8 cellular contexts compared by ENCODE assay signal in genomic region chr9:35945341-35946018, GRCh38. TPM values are rescaled to one million over a fixed set of nuclear protein-coding genes. Genes with fewer than 3 reads are reported as not detected.
DNase-seq lines count a peak whose midpoint lies in the region; ATAC-seq and TF ChIP-seq lines count a peak whose summit lies in the region.

No MANE protein-coding gene starts in this region.

- intact Hi-C loops in ovary (cut with DNase I): loop anchor here (5.0 to 10.0 kb wide), 4 partner anchors 38 to 153 kb away; partner anchors contain the start of genes NPR2 (in 2 of the 4), HRCT1 (in 1 of the 4) and SPAAR (in 1 of the 4)

- H3K4me1 ChIP-seq in ovary (ENCODE audit: insufficient read depth) (peaks cover 3% of the 10 kb centered on the region), tibial nerve (peaks cover 0 to 16% (median 4%) of the 10 kb centered on the region in 4 donors)

- DNase-seq in DMS114 treated with DMSO at 0.1 percent for 48 hours (lab: John Stamatoyannopoulos, UW; ENCODE audit: unreplicated experiment) (peak; percentile 28), RPMI7951 (ENCODE audit: low read depth) (peak; percentile 88), foreskin melanocyte (peak; percentile 82), ovary (peak; percentile 85 to 89 (median 88)), tibial nerve (ENCODE audit: low spot score in 2 of 2) (peak; percentile 78 to 86)
- peak; percentile 48 for DNase-seq in Jurkat, Clone E6-1 (ENCODE audit: low read depth, low spot score)
- DNase-seq in activated T-helper 9 cell treated with anti-CD3 and anti-CD28 coated beads, Interleukin-2, amount 50 U/mL, for 16 hours (ENCODE audit: low read depth): peak; percentile 56

- H3K27ac ChIP-seq in ovary: no peak overlapping the region
- H3K27ac ChIP-seq in tibial nerve: peak overlapping the region in 2 of 4 donors; percentile 23 to 69

- TF ChIP-seq POLR2A in ovary (IDR thresholded peaks at IDR 0.05) (no peak), tibial nerve (IDR thresholded peaks at IDR 0.05) (no peak)

- TF ChIP-seq CTCF in ovary (IDR thresholded peaks at IDR 0.05) (peak; percentile 61 to 75 (median 72)), tibial nerve (IDR thresholded peaks at IDR 0.05) (peak; percentile 75 to 88 (median 79))

- H3K9me3 ChIP-seq in ovary (no peaks in the 10 kb centered on the region), tibial nerve (no peaks in the 10 kb centered on the region)

- TF ChIP-seq EP300 in ovary (IDR thresholded peaks at IDR 0.05) (no peak), tibial nerve (IDR thresholded peaks at IDR 0.05) (peak in 1 of 2 donors; percentile 66)

- no peaks in the 10 kb centered on the region for H3K36me3 ChIP-seq in ovary
- H3K36me3 ChIP-seq in tibial nerve: no peaks in the 10 kb centered on the region

- ATAC-seq in GM19324 (IDR thresholded peaks at IDR 0.05; ENCODE audit: low FRiP score, unreplicated experiment): no peak

- no peaks in the 10 kb centered on the region for H3K27me3 ChIP-seq in ovary
- no peaks in the 10 kb centered on the region for H3K27me3 ChIP-seq in tibial nerve

- no peak overlapping the region for H3K4me3 ChIP-seq in Jurkat, Clone E6-1 (ENCODE audit: low read length)
- H3K4me3 ChIP-seq in ovary (no peak overlapping the region), tibial nerve (peak overlapping the region in 1 of 4 donors; percentile 29)

- WGBS in ovary, 3 donors: 13 to 22% (median 13%) methylated on average over 10 of the region's 10 CpGs
- WGBS in tibial nerve, 2 donors: 28 to 29% methylated on average over 10 of the region's 10 CpGs

RNA-seq across cellular contexts. Expression of gene OR2S2, which starts 12.5 kb away (rescaled TPM):
- not detected for polyA plus RNA-seq in Jurkat, Clone E6-1 (2012; ENCODE audit: insufficient read depth, insufficient read length)
- not detected in 2 replicates for total RNA-seq in RPMI7951 (2014; rRNA removed; shearing (Covaris generic))
- not detected for total RNA-seq in ovary
- not detected for polyA plus RNA-seq in ovary
- not detected for total RNA-seq in tibial nerve

RNA-seq across cellular contexts. Expression of gene SPAAR, which starts 36.2 kb away (rescaled TPM):
- polyA plus RNA-seq in Jurkat, Clone E6-1 (2012; ENCODE audit: insufficient read depth, insufficient read length): not detected
- not detected in 2 replicates for total RNA-seq in RPMI7951 (2014; rRNA removed; shearing (Covaris generic))
- total RNA-seq in ovary: 1 to 10 TPM in 5 of 7 donors, under 1 TPM in 2; 0.33 to 5.4 (median 2.0) TPM
- 1 to 10 TPM; 1.4 to 2.3 TPM for polyA plus RNA-seq in ovary
- 10 to 100 TPM in 1 of 4 donors, 1 to 10 TPM in 3; 5.1 to 12.2 (median 7.7) TPM for total RNA-seq in tibial nerve

RNA-seq across cellular contexts. Expression of gene HRCT1, which starts 39.5 kb away (rescaled TPM):
- polyA plus RNA-seq in Jurkat, Clone E6-1 (2012; ENCODE audit: insufficient read depth, insufficient read length): not detected
- total RNA-seq in RPMI7951 (2014; rRNA removed; shearing (Covaris generic)): 0.20 TPM in 1 of 2 replicates, not detected in the other
- 1 to 10 TPM in 5 of 7 donors, under 1 TPM in 1, not detected in 1; 0.48 to 8.1 (median 3.4) TPM for total RNA-seq in ovary
- polyA plus RNA-seq in ovary: 1 to 10 TPM in 1 of 2 donors, under 1 TPM in 1; 0.90 to 1.1 TPM
- 10 to 100 TPM in 3 of 4 donors, 1 to 10 TPM in 1; 7.2 to 15.5 (median 12.0) TPM for total RNA-seq in tibial nerve

Comparison
In these comparisons a context has a peak if more than half of its experiments do, and no peak if none do; other contexts are left out.
1. DNase-seq: peak in every context shown above with its lines; median percentile 88 in RPMI7951; 88 in ovary; 82 in foreskin melanocyte; 82 in tibial nerve; 56 in activated T-helper 9 cell treated with anti-CD3 and anti-CD28 coated beads, Interleukin-2, amount 50 U/mL, for 16 hours; 48 in Jurkat, Clone E6-1; 28 in DMS114 treated with DMSO at 0.1 percent for 48 hours.